ENCODE assay signal across 1 cellular context in genomic region chr15:31402003-31402402, GRCh38.
TF ChIP-seq lines count a peak whose summit lies in the region.

No MANE protein-coding gene starts in this region.

TF ChIP-seq in H1, 55 proteins besides CTCF, POLR2A, EP300 and RAD21 (continued from another document):
- TF ChIP-seq MAFK (IDR thresholded peaks at IDR 0.05; ENCODE audit: low read depth, low read length): no peak
- no peak for TF ChIP-seq CBX5 (IDR thresholded peaks at IDR 0.05; ENCODE audit: low read depth, low read length)
- no peak for TF ChIP-seq BRCA1 (IDR thresholded peaks at IDR 0.05; ENCODE audit: low read depth, low read length)
TF ChIP-seq in H1: peak in this region for 0.
